Comparison of ENCODE assay signal across 8 cellular contexts in the genomic region with DNA sequence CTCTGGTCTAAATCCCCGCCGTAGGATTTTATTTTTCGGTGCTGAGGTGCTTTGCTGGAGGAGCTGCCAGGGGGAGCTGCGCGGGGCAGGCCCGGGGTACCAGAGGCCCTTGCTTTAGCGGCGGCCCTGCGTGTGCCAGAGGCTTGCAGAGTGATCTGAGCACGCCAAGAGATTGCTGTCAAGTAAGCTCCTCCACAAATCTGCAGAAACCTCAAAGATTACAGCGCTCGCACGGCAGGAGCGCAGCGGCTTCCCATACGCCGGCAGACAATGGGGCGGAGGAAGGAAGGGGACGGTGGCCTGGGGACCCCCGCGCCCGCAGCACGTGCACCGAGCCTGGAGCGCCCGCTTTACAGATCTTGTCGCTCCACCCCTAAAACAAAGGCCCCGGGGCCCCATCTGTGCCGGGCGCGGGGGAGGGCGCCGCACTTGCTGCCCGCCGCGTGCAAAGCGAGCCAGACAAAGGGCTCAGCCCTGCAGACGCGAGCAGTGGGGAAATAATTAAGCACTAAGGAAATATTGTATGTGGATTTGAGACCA. TPM values are rescaled to one million over a fixed set of nuclear protein-coding genes. Genes with fewer than 3 reads are reported as not detected.
DNase-seq lines count a peak whose midpoint lies in the region; ATAC-seq and TF ChIP-seq lines count a peak whose summit lies in the region.

No MANE protein-coding gene starts in this region.

- H3K4me3 ChIP-seq in GM23248 (peak overlapping the region; percentile 61), neuron (ENCODE audit: low read length) (peak overlapping the region; percentile 33), spleen (peak overlapping the region in 4 of 8 donors; percentile 21 to 55 (median 30))
- H3K4me3 ChIP-seq in effector memory CD4-positive, alpha-beta T cell (ENCODE audit: insufficient read depth, low read depth, low read length, poor library complexity, severe bottlenecking): peak overlapping the region; percentile 38

- H3K4me1 ChIP-seq in GM23248 (ENCODE audit: insufficient read depth) (no peaks in the 10 kb centered on the region), neuron (ENCODE audit: insufficient read depth, low read length) (peaks cover 19% of the 10 kb centered on the region), spleen (peaks cover 0 to 16% (median 10%) of the 10 kb centered on the region in 6 donors)
- H3K4me1 ChIP-seq in effector memory CD4-positive, alpha-beta T cell (ENCODE audit: control insufficient read depth, insufficient read depth, low read length, poor library complexity, severe bottlenecking): peaks cover 7% of the 10 kb centered on the region

- H3K9ac ChIP-seq in GM23248: no peak overlapping the region

- H3K79me2 ChIP-seq in GM23248 (ENCODE audit: insufficient read depth): no peaks in the 10 kb centered on the region

- DNase-seq in GM23248 (peak; percentile 50), T-cell (peak in 17 of 34 experiments; percentile 9 to 42 (median 26)), HT-29 (ENCODE audit: low spot score) (no peak), spleen (no peak), GM10266 (ENCODE audit: extremely low spot score) (no peak), COLO829 (ENCODE audit: low spot score) (no peak)
- no peak for DNase-seq in effector memory CD4-positive, alpha-beta T cell

- no peaks in the 10 kb centered on the region for H3F3A ChIP-seq in GM23248 (ENCODE audit: insufficient read depth)

- H4K20me1 ChIP-seq in GM23248 (ENCODE audit: insufficient read depth): no peaks in the 10 kb centered on the region

- H3K36me3 ChIP-seq in GM23248 (ENCODE audit: low read depth): no peaks in the 10 kb centered on the region
- H3K36me3 ChIP-seq in effector memory CD4-positive, alpha-beta T cell (ENCODE audit: control insufficient read depth, insufficient read depth, low read length): no peaks in the 10 kb centered on the region
- H3K36me3 ChIP-seq in neuron (ENCODE audit: insufficient read depth, low read length): no peaks in the 10 kb centered on the region
- no peaks in the 10 kb centered on the region for H3K36me3 ChIP-seq in spleen

- H3K27ac ChIP-seq in GM23248 (no peak overlapping the region), spleen (no peak overlapping the region)
- no peak overlapping the region for H3K27ac ChIP-seq in effector memory CD4-positive, alpha-beta T cell (ENCODE audit: insufficient read depth, low read length, poor library complexity, severe bottlenecking)

- intact Hi-C loops in spleen (cut with DNase I; ENCODE audit: low total_unique reads): no loop called here

- in situ Hi-C loops in GM23248 (cut with MboI): no loop called here

- TF ChIP-seq CTCF in spleen (IDR thresholded peaks at IDR 0.05 in 8 of 11, conservative IDR thresholded peaks at IDR 0.05 in 3 of 11) (no peak), GM10266 (IDR thresholded peaks at IDR 0.05; ENCODE audit: control insufficient read depth, insufficient read depth, low read depth, missing control alignments) (no peak)

- ATAC-seq in T-cell (replicated peaks in 1 of 4): peak; percentile 75 to 86 (median 82)

- no peak for TF ChIP-seq POLR2A in spleen (IDR thresholded peaks at IDR 0.05)

- H3K27me3 ChIP-seq in GM23248 (replicated peaks; ENCODE audit: insufficient read depth) (peaks cover 47% of the 10 kb centered on the region), neuron (ENCODE audit: insufficient read depth, low read length) (no peaks in the 10 kb centered on the region), spleen (replicated peaks in 1 of 7) (peaks cover 0 to 63% (median 28%) of the 10 kb centered on the region in 7 donors)
- no peaks in the 10 kb centered on the region for H3K27me3 ChIP-seq in effector memory CD4-positive, alpha-beta T cell (replicated peaks; ENCODE audit: control insufficient read depth, insufficient read depth, low read length, poor library complexity, severe bottlenecking)

- peak overlapping the region; percentile 68 to 76 (median 70) for H3K4me3 Mint-ChIP-seq in T-cell

- no peaks in the 10 kb centered on the region for H3K9me2 ChIP-seq in GM23248 (ENCODE audit: insufficient read depth)

- H3K36me3 Mint-ChIP-seq in T-cell: no peaks in the 10 kb centered on the region

- no peaks in the 10 kb centered on the region for H3K9me3 Mint-ChIP-seq in T-cell

- H3K9me3 ChIP-seq in GM23248 (ENCODE audit: low read depth) (no peaks in the 10 kb centered on the region), neuron (ENCODE audit: low read length) (no peaks in the 10 kb centered on the region), spleen (no peaks in the 10 kb centered on the region)
- H3K9me3 ChIP-seq in effector memory CD4-positive, alpha-beta T cell (ENCODE audit: control insufficient read depth, low read length): no peaks in the 10 kb centered on the region

- CTCF ChIA-PET in T-cell (lab: Charles Lee): interaction anchor here (0.6 kb wide), 2 partner anchors 21 to 78 kb away, joined by 3 to 6 read pairs; no protein-coding TSS in a partner anchor

- peak overlapping the region; percentile 51 for H3K4me2 ChIP-seq in GM23248 (ENCODE audit: unreplicated experiment)

- H3K27me3 Mint-ChIP-seq in T-cell: peaks cover 6 to 27% of the 10 kb centered on the region in 2 donors

- peak overlapping the region; percentile 76 for H2AFZ ChIP-seq in GM23248
- peak overlapping the region; percentile 86 for H2AFZ ChIP-seq in neuron (ENCODE audit: low read depth, low read length)

- POLR2A ChIA-PET in T-cell (lab: Charles Lee): no interaction called here

- WGBS in GM23248 (ENCODE audit: low coverage in 1 of 2, low lambda C conversion rate in 2 of 2, missing lambda C conversion rate in 2 of 2), 2 experiments: 2 to 3% methylated on average over 36 to 39 of the region's 39 CpGs
- 1 to 10% (median 2%) methylated on average over 28 to 39 of the region's 39 CpGs for WGBS in spleen, 5 donors

- peak overlapping the region; percentile 8 to 72 for H3K27ac Mint-ChIP-seq in T-cell

- H3K4me1 Mint-ChIP-seq in T-cell: peaks cover 7 to 11% (median 10%) of the 10 kb centered on the region in 3 donors

RNA-seq across cellular contexts. Expression of a gene that starts 9.1 kb away (rescaled TPM):
- 45.7 and 46.8 TPM in 2 replicates for total RNA-seq in GM23248 (2014; rRNA removed; shearing (Covaris generic))
- polyA plus RNA-seq in GM23248 (2016; fragmentation: Nextera tagmentation; extraction: Ambion mirVana) (33.4 and 34.2 TPM in 2 replicates), spleen (10 to 100 TPM; 13.8 to 19.3 (median 13.9) TPM)
- total RNA-seq in T-cell (10 to 100 TPM; 25.1 to 38.7 (median 34.2) TPM), spleen (10 to 100 TPM; 24.2 to 36.9 (median 30.2) TPM)
- total RNA-seq in HT-29 (2014; rRNA removed; shearing (Covaris generic)): 22.4 and 24.5 TPM in 2 replicates

RNA-seq across cellular contexts. Expression of a gene that starts 58.9 kb away (rescaled TPM):
- 18.0 and 23.4 TPM in 2 replicates for total RNA-seq in GM23248 (2014; rRNA removed; shearing (Covaris generic))
- polyA plus RNA-seq in GM23248 (2016; fragmentation: Nextera tagmentation; extraction: Ambion mirVana) (9.0 and 9.3 TPM in 2 replicates), spleen (10 to 100 TPM in 2 of 3 donors, 1 to 10 TPM in 1; 9.7 to 18.6 (median 10.7) TPM)
- total RNA-seq in T-cell (10 to 100 TPM; 13.2 to 42.6 (median 34.5) TPM), spleen (10 to 100 TPM; 12.4 to 28.0 (median 18.5) TPM)
- total RNA-seq in HT-29 (2014; rRNA removed; shearing (Covaris generic)): 1.1 and 1.2 TPM in 2 replicates
